ENCODE assay signal across 22 cellular contexts in the genomic region with DNA sequence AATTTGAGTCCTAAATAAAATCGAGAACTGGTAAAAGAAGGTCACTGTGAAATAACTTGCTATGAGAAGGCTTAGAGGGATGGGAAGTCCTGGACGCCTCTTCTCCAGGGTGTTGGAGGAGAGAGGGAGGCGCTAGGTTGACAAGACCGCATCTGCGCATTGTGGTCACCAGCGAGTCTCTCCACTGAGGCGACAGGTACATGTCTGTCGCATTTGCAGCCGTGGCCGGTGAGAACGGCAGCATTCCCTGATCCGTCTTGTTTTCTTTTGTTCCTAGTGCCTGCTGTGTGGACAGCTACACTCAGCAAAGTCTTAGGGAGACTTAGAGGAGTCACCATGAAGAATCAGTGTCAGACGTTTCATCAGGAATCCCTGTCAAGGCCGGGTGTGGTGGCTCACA. TPM values are rescaled to one million over a fixed set of nuclear protein-coding genes. Genes with fewer than 3 reads are reported as not detected.
DNase-seq lines count a peak whose midpoint lies in the region; ATAC-seq, FAIRE-seq and TF ChIP-seq lines count a peak whose summit lies in the region.
"Had no signal": no experiment of that assay in that cellular context is flagged by ENCODE, and none has a peak within 500 bp of the region (broad histone marks: within the 10 kb centered on the region; RNA-seq: fewer than 3 reads in every experiment).

No MANE protein-coding gene starts in this region.

- H3K4me3 Mint-ChIP-seq in activated B cell treated with CpG ODN at 0.5 μM for 24 hours (no peak overlapping the region), nephron (no peak overlapping the region)
- no peak overlapping the region for H3K4me3 Mint-ChIP-seq in activated T-helper 1 cell treated with anti-CD3 and anti-CD28 coated beads, Interleukin-12 subunit alpha, Interleukin-12 subunit beta, Interleukin-2, Interleukin-4 antibody, amounts not matched to agents 30 ng/mL and 10 ng/mL and 1 ng/mL, durations not matched to agents 14 hours and 24 hours and 36 hours
- H3K4me3 Mint-ChIP-seq: CD4-positive, CD25-positive, alpha-beta regulatory T cell had no signal

- H3K27ac ChIP-seq in right atrium auricular region, result peak overlapping the region; percentile 6 to 59
- H3K27ac ChIP-seq: SJSA1 had no signal

- intact Hi-C loops in left ventricle myocardium superior (cut with micrococcal nuclease) (no loop called here), activated B cell treated with CpG ODN at 0.5 μM for 24 hours (cut with micrococcal nuclease) (no loop called here)
- intact Hi-C loops in activated T-helper 1 cell treated with anti-CD3 and anti-CD28 coated beads, Interleukin-12 subunit alpha, Interleukin-12 subunit beta, Interleukin-2, Interleukin-4 antibody, amounts not matched to agents 30 ng/mL and 10 ng/mL and 1 ng/mL, durations not matched to agents 14 hours and 24 hours and 36 hours (cut with micrococcal nuclease), result no loop called here

- DNase-seq in right atrium auricular region (ENCODE audit: low spot score) (no peak), left ventricle myocardium superior (no peak), activated B cell treated with CpG ODN at 0.5 μM for 24 hours (no peak), RCC 7860 (ENCODE audit: low spot score) (no peak)
- no peak for DNase-seq in activated T-helper 1 cell treated with anti-CD3 and anti-CD28 coated beads, Interleukin-12 subunit alpha, Interleukin-12 subunit beta, Interleukin-2, Interleukin-4 antibody, amounts not matched to agents 30 ng/mL and 10 ng/mL and 1 ng/mL, durations not matched to agents 14 hours and 24 hours and 36 hours (ENCODE audit: low spot score)
- DNase-seq: CD4-positive, CD25-positive, alpha-beta regulatory T cell; COR-L47; DMS79; Kasumi-1; MG63; NCI-H1417; NCI-H187; NCI-H446 treated with DMSO at 0.1 percent for 48 hours; NCI-H69; NK-92 treated with Interleukin-12 subunit alpha and Interleukin-12 subunit beta, amount 100 ng/mL, for 24 hours; Peyer's patch had no signal

- no peak for FAIRE-seq in RCC 7860 (lab: Jason Lieb, UNC)
- FAIRE-seq: A204.1, H54 had no signal

- H3K27ac Mint-ChIP-seq in activated B cell treated with CpG ODN at 0.5 μM for 24 hours (peak overlapping the region; percentile 6), nephron (peak overlapping the region; percentile 71 to 92 (median 88))
- H3K27ac Mint-ChIP-seq in activated T-helper 1 cell treated with anti-CD3 and anti-CD28 coated beads, Interleukin-12 subunit alpha, Interleukin-12 subunit beta, Interleukin-2, Interleukin-4 antibody, amounts not matched to agents 30 ng/mL and 10 ng/mL and 1 ng/mL, durations not matched to agents 14 hours and 24 hours and 36 hours, result no peak overlapping the region
- H3K27ac Mint-ChIP-seq: CD4-positive, CD25-positive, alpha-beta regulatory T cell had no signal

- POLR2A ChIA-PET in activated B cell treated with CpG ODN at 0.5 μM for 24 hours (lab: Charles Lee), result interaction anchor here (2.4 to 3.1 kb wide), 2 partner anchors 15 to 26 kb away, joined by 16 to 17 read pairs; partner anchors contain the start of genes AMDHD2 and CEMP1

- H3K36me3 Mint-ChIP-seq in activated B cell treated with CpG ODN at 0.5 μM for 24 hours (ENCODE audit: low read depth), result no peaks in the 10 kb centered on the region
- peaks cover 3% of the 10 kb centered on the region for H3K36me3 Mint-ChIP-seq in nephron (ENCODE audit: low read depth)
- no peaks in the 10 kb centered on the region for H3K36me3 Mint-ChIP-seq in activated T-helper 1 cell treated with anti-CD3 and anti-CD28 coated beads, Interleukin-12 subunit alpha, Interleukin-12 subunit beta, Interleukin-2, Interleukin-4 antibody, amounts not matched to agents 30 ng/mL and 10 ng/mL and 1 ng/mL, durations not matched to agents 14 hours and 24 hours and 36 hours (ENCODE audit: low read depth)
- H3K36me3 Mint-ChIP-seq: CD4-positive, CD25-positive, alpha-beta regulatory T cell had no signal

- no peak for ATAC-seq in left ventricle myocardium superior
- no peak for ATAC-seq in activated B cell treated with CpG ODN at 0.5 μM for 24 hours (ENCODE audit: low read depth)
- ATAC-seq in GM18858 (IDR thresholded peaks at IDR 0.05; ENCODE audit: unreplicated experiment), result no peak
- ATAC-seq: Right ventricle myocardium inferior had no signal

- no peak overlapping the region for H3K4me3 ChIP-seq in right atrium auricular region
- H3K4me3 ChIP-seq: MG63, Peyer's patch, SJSA1 had no signal

- no peaks in the 10 kb centered on the region for H3K9me3 ChIP-seq in right atrium auricular region
- H3K9me3 ChIP-seq: MG63, Peyer's patch had no signal

- peaks cover 0 to 31% of the 10 kb centered on the region in 2 donors for H3K4me1 ChIP-seq in right atrium auricular region

- no peaks in the 10 kb centered on the region for H3K9me3 Mint-ChIP-seq in activated B cell treated with CpG ODN at 0.5 μM for 24 hours
- H3K9me3 Mint-ChIP-seq in nephron, result no peaks in the 10 kb centered on the region
- no peaks in the 10 kb centered on the region for H3K9me3 Mint-ChIP-seq in activated T-helper 1 cell treated with anti-CD3 and anti-CD28 coated beads, Interleukin-12 subunit alpha, Interleukin-12 subunit beta, Interleukin-2, Interleukin-4 antibody, amounts not matched to agents 30 ng/mL and 10 ng/mL and 1 ng/mL, durations not matched to agents 14 hours and 24 hours and 36 hours
- H3K9me3 Mint-ChIP-seq: CD4-positive, CD25-positive, alpha-beta regulatory T cell had no signal

- H3K27me3 Mint-ChIP-seq in activated B cell treated with CpG ODN at 0.5 μM for 24 hours (no peaks in the 10 kb centered on the region), nephron (ENCODE audit: low read depth) (no peaks in the 10 kb centered on the region)
- peaks cover 1% of the 10 kb centered on the region for H3K27me3 Mint-ChIP-seq in activated T-helper 1 cell treated with anti-CD3 and anti-CD28 coated beads, Interleukin-12 subunit alpha, Interleukin-12 subunit beta, Interleukin-2, Interleukin-4 antibody, amounts not matched to agents 30 ng/mL and 10 ng/mL and 1 ng/mL, durations not matched to agents 14 hours and 24 hours and 36 hours (ENCODE audit: insufficient read depth)
- H3K27me3 Mint-ChIP-seq: CD4-positive, CD25-positive, alpha-beta regulatory T cell had no signal

- TF ChIP-seq CTCF in right atrium auricular region (IDR thresholded peaks at IDR 0.05), result no peak
- no peak for TF ChIP-seq CTCF in activated B cell treated with CpG ODN at 0.5 μM for 24 hours (IDR thresholded peaks at IDR 0.05)
- TF ChIP-seq CTCF in nephron (IDR thresholded peaks at IDR 0.05; ENCODE audit: unreplicated experiment in 3 of 3), result no peak

- CTCF ChIA-PET in activated B cell treated with CpG ODN at 0.5 μM for 24 hours (lab: Charles Lee), result no interaction called here

- H3K36me3 ChIP-seq in right atrium auricular region, result no peaks in the 10 kb centered on the region
- H3K36me3 ChIP-seq: Peyer's patch had no signal

- peaks cover 54% of the 10 kb centered on the region for H3K4me1 Mint-ChIP-seq in activated B cell treated with CpG ODN at 0.5 μM for 24 hours
- H3K4me1 Mint-ChIP-seq in nephron, result peaks cover 30% of the 10 kb centered on the region
- no peaks in the 10 kb centered on the region for H3K4me1 Mint-ChIP-seq in activated T-helper 1 cell treated with anti-CD3 and anti-CD28 coated beads, Interleukin-12 subunit alpha, Interleukin-12 subunit beta, Interleukin-2, Interleukin-4 antibody, amounts not matched to agents 30 ng/mL and 10 ng/mL and 1 ng/mL, durations not matched to agents 14 hours and 24 hours and 36 hours (ENCODE audit: low read depth)

- H3K27me3 ChIP-seq in right atrium auricular region, result no peaks in the 10 kb centered on the region
- H3K27me3 ChIP-seq: MG63, Peyer's patch, SJSA1 had no signal

RNA-seq across cellular contexts. Expression of gene ATP6V0C, which starts 8.1 kb away (rescaled TPM):
- total RNA-seq in right atrium auricular region (100 to 1,000 TPM in 1 of 2 donors, 10 to 100 TPM in 1; 63.7 to 107 TPM), left ventricle myocardium superior (150 TPM), activated B cell treated with CpG ODN at 0.5 μM for 24 hours (74.9 and 91.4 TPM in 2 replicates)
- 117 and 119 TPM in 2 replicates for total RNA-seq in activated T-helper 1 cell treated with anti-CD3 and anti-CD28 coated beads, Interleukin-12 subunit alpha, Interleukin-12 subunit beta, Interleukin-2, Interleukin-4 antibody, amounts not matched to agents 30 ng/mL and 10 ng/mL and 1 ng/mL, durations not matched to agents 14 hours and 24 hours and 36 hours

RNA-seq across cellular contexts. Expression of gene AMDHD2, which starts 14.5 kb away (rescaled TPM):
- total RNA-seq in right atrium auricular region, result 10 to 100 TPM; 10.6 to 12.6 TPM
- total RNA-seq in left ventricle myocardium superior, result 15.8 TPM
- total RNA-seq in activated B cell treated with CpG ODN at 0.5 μM for 24 hours, result 65.5 and 90.8 TPM in 2 replicates
- total RNA-seq in activated T-helper 1 cell treated with anti-CD3 and anti-CD28 coated beads, Interleukin-12 subunit alpha, Interleukin-12 subunit beta, Interleukin-2, Interleukin-4 antibody, amounts not matched to agents 30 ng/mL and 10 ng/mL and 1 ng/mL, durations not matched to agents 14 hours and 24 hours and 36 hours, result 32.4 and 38.3 TPM in 2 replicates

RNA-seq across cellular contexts. Expression of gene CEMP1, which starts 25.5 kb away (rescaled TPM):
- total RNA-seq in right atrium auricular region (1 to 10 TPM in 1 of 2 donors, not detected in 1; 1.5 TPM), left ventricle myocardium superior (not detected), activated B cell treated with CpG ODN at 0.5 μM for 24 hours (0.16 and 0.66 TPM in 2 replicates)
- total RNA-seq in activated T-helper 1 cell treated with anti-CD3 and anti-CD28 coated beads, Interleukin-12 subunit alpha, Interleukin-12 subunit beta, Interleukin-2, Interleukin-4 antibody, amounts not matched to agents 30 ng/mL and 10 ng/mL and 1 ng/mL, durations not matched to agents 14 hours and 24 hours and 36 hours, result 0.23 and 0.49 TPM in 2 replicates
- total RNA-seq: Right ventricle myocardium inferior, SJSA1 had no signal

RNA-seq across cellular contexts. Expression of gene TBC1D24, which starts 30.8 kb away (rescaled TPM):
- total RNA-seq in right atrium auricular region (10 to 100 TPM in 1 of 2 donors, 1 to 10 TPM in 1; 9.6 to 10.5 TPM), left ventricle myocardium superior (15.4 TPM), activated B cell treated with CpG ODN at 0.5 μM for 24 hours (9.1 and 12.6 TPM in 2 replicates)
- 19.6 and 24.6 TPM in 2 replicates for total RNA-seq in activated T-helper 1 cell treated with anti-CD3 and anti-CD28 coated beads, Interleukin-12 subunit alpha, Interleukin-12 subunit beta, Interleukin-2, Interleukin-4 antibody, amounts not matched to agents 30 ng/mL and 10 ng/mL and 1 ng/mL, durations not matched to agents 14 hours and 24 hours and 36 hours

RNA-seq across cellular contexts. Expression of gene PDPK1, which starts 32.1 kb away (rescaled TPM):
- total RNA-seq in right atrium auricular region (10 to 100 TPM; 25.0 to 29.5 TPM), left ventricle myocardium superior (43.1 TPM), activated B cell treated with CpG ODN at 0.5 μM for 24 hours (42.5 and 62.0 TPM in 2 replicates)
- 50.8 and 60.2 TPM in 2 replicates for total RNA-seq in activated T-helper 1 cell treated with anti-CD3 and anti-CD28 coated beads, Interleukin-12 subunit alpha, Interleukin-12 subunit beta, Interleukin-2, Interleukin-4 antibody, amounts not matched to agents 30 ng/mL and 10 ng/mL and 1 ng/mL, durations not matched to agents 14 hours and 24 hours and 36 hours
